In the genomic region with DNA sequence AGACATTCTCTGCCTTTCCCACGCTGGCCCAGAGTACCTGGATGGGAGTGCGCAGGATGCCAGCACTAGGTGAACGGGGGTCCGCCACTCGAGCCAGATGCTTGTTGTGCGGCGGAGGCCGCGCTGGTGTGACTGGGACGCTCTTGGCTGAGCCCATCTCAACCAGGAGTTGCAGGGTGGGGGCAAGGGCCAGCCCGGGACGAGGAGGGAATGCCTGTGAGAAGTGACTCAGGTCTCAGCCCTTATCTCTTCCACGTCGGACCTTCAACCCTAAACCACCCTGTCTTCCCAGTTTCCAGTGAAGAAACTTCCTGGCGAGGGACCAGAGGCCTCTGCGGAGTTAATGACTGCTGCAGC, we compare ENCODE assay signal across 8 cellular contexts. TPM values are rescaled to one million over a fixed set of nuclear protein-coding genes. Genes with fewer than 3 reads are reported as not detected.
A peak's percentile ranks its signal among the peaks of the same experiment; 100 is the strongest.
DNase-seq lines count a peak whose midpoint lies in the region; ATAC-seq and TF ChIP-seq lines count a peak whose summit lies in the region.

No MANE protein-coding gene starts in this region.

- TF ChIP-seq CTCF in adrenal gland (IDR thresholded peaks at IDR 0.05): no peak
- no peak for TF ChIP-seq CTCF in type B pancreatic cell (conservative IDR thresholded peaks at IDR 0.05)

- intact Hi-C loops in adrenal gland (cut with DNase I) (no loop called here), left colon (cut with DNase I, micrococcal nuclease) (no loop called here)

- no peaks in the 10 kb centered on the region for H3K9me3 Mint-ChIP-seq in activated naive CD4-positive, alpha-beta T cell treated with anti-CD3 and anti-CD28 coated beads, Interleukin-2, amount 50 U/mL, for 72 hours
- no peaks in the 10 kb centered on the region for H3K9me3 Mint-ChIP-seq in type B pancreatic cell

- WGBS in adrenal gland, 4 donors: 19 to 46% (median 35%) methylated on average over 4 to 16 of the region's 16 CpGs

- peaks cover 2% of the 10 kb centered on the region for H3K27me3 Mint-ChIP-seq in type B pancreatic cell

- no peak for TF ChIP-seq POLR2A in adrenal gland (IDR thresholded peaks at IDR 0.05)

- peaks cover 13 to 24% of the 10 kb centered on the region in 2 donors for H3K4me1 ChIP-seq in adrenal gland (replicated peaks in 1 of 2)

- no peak for DNase-seq in activated naive CD4-positive, alpha-beta T cell treated with anti-CD3 and anti-CD28 coated beads, Interleukin-2, amount 50 U/mL, for 72 hours (ENCODE audit: low spot score in 2 of 2)
- no peak for DNase-seq in activated naive CD4-positive, alpha-beta T cell treated with anti-CD3 and anti-CD28 coated beads, Interleukin-2, amount 50 U/mL, for 16 hours
- peak in 3 of 7 donors; percentile 84 to 91 (median 88) for DNase-seq in adrenal gland
- no peak for DNase-seq in left colon
- DNase-seq in type B pancreatic cell (ENCODE audit: extremely low spot score, unreplicated experiment): no peak
- no peak for DNase-seq in UCSD-AML1 (lab: John Stamatoyannopoulos, UW; ENCODE audit: unreplicated experiment)

- H3K27me3 ChIP-seq in adrenal gland: no peaks in the 10 kb centered on the region

- peak overlapping the region; percentile 97 to 98 for H3K27ac Mint-ChIP-seq in activated naive CD4-positive, alpha-beta T cell treated with anti-CD3 and anti-CD28 coated beads, Interleukin-2, amount 50 U/mL, for 72 hours
- peak overlapping the region; percentile 98 for H3K27ac Mint-ChIP-seq in type B pancreatic cell

- H3K4me3 ChIP-seq in adrenal gland: peak overlapping the region in 1 of 4 donors; percentile 63

- peaks cover 0 to 7% of the 10 kb centered on the region in 2 donors for H3K36me3 ChIP-seq in adrenal gland (replicated peaks in 1 of 2)

- no peak for ATAC-seq in activated naive CD4-positive, alpha-beta T cell treated with anti-CD3 and anti-CD28 coated beads, Interleukin-2, amount 50 U/mL, for 72 hours
- peak; percentile 12 for ATAC-seq in left colon
- ATAC-seq in HG03135 (IDR thresholded peaks at IDR 0.05; ENCODE audit: unreplicated experiment): no peak
- ATAC-seq in GM21447 (IDR thresholded peaks at IDR 0.05; ENCODE audit: unreplicated experiment): no peak

- peaks cover 12% of the 10 kb centered on the region for H3K4me1 Mint-ChIP-seq in type B pancreatic cell (ENCODE audit: unreplicated experiment)

- H3K36me3 Mint-ChIP-seq in activated naive CD4-positive, alpha-beta T cell treated with anti-CD3 and anti-CD28 coated beads, Interleukin-2, amount 50 U/mL, for 72 hours: peaks cover 35% of the 10 kb centered on the region in 2 donors
- peaks cover 22% of the 10 kb centered on the region for H3K36me3 Mint-ChIP-seq in type B pancreatic cell

- no peaks in the 10 kb centered on the region for H3K9me3 ChIP-seq in adrenal gland (replicated peaks in 1 of 3)

- H3K27ac ChIP-seq in adrenal gland: peak overlapping the region in 3 of 5 donors; percentile 84 to 98 (median 95)

- peak overlapping the region; percentile 94 for H3K4me3 Mint-ChIP-seq in type B pancreatic cell

RNA-seq across cellular contexts. Expression of gene CDCA3, which starts 0.3 kb away (rescaled TPM):
- 100 to 1,000 TPM; 110 to 147 TPM for total RNA-seq in activated naive CD4-positive, alpha-beta T cell treated with anti-CD3 and anti-CD28 coated beads, Interleukin-2, amount 50 U/mL, for 72 hours
- total RNA-seq in adrenal gland: 1 to 10 TPM in 7 of 8 donors, not detected in 1; 2.6 to 4.3 (median 3.3) TPM
- 1 to 10 TPM; 3.5 to 5.5 (median 5.3) TPM for polyA plus RNA-seq in adrenal gland
- total RNA-seq in left colon: 10 to 100 TPM in 1 of 2 donors, 1 to 10 TPM in 1; 4.4 to 10.5 TPM
- 31.7 and 33.5 TPM in 2 replicates for total RNA-seq in type B pancreatic cell (ENCODE audit: low replicate concordance)

RNA-seq across cellular contexts. Expression of gene USP5, which starts 1.2 kb away (rescaled TPM):
- total RNA-seq in activated naive CD4-positive, alpha-beta T cell treated with anti-CD3 and anti-CD28 coated beads, Interleukin-2, amount 50 U/mL, for 72 hours: 100 to 1,000 TPM; 132 to 166 TPM
- 100 to 1,000 TPM in 5 of 8 donors, 10 to 100 TPM in 3; 60.0 to 162 (median 119) TPM for total RNA-seq in adrenal gland
- polyA plus RNA-seq in adrenal gland: 100 to 1,000 TPM in 1 of 3 donors, 10 to 100 TPM in 2; 30.6 to 109 (median 32.5) TPM
- 10 to 100 TPM; 68.5 to 81.4 TPM for total RNA-seq in left colon
- total RNA-seq in type B pancreatic cell (ENCODE audit: low replicate concordance): 121 and 198 TPM in 2 replicates

RNA-seq across cellular contexts. Expression of gene GNB3, which starts 10.0 kb away (rescaled TPM):
- total RNA-seq in activated naive CD4-positive, alpha-beta T cell treated with anti-CD3 and anti-CD28 coated beads, Interleukin-2, amount 50 U/mL, for 72 hours: 1 to 10 TPM in 1 of 2 donors, under 1 TPM in 1; 0.25 to 1.8 TPM
- 1 to 10 TPM in 5 of 8 donors, under 1 TPM in 2, not detected in 1; 0.70 to 2.6 (median 1.7) TPM for total RNA-seq in adrenal gland
- 10 to 100 TPM in 2 of 3 donors, 1 to 10 TPM in 1; 1.0 to 22.4 (median 11.6) TPM for polyA plus RNA-seq in adrenal gland
- total RNA-seq in left colon: 1 to 10 TPM; 1.1 to 1.5 TPM
- 6.3 and 25.2 TPM in 2 replicates for total RNA-seq in type B pancreatic cell (ENCODE audit: low replicate concordance)

RNA-seq across cellular contexts. Expression of gene TPI1, which starts 16.6 kb away (rescaled TPM):
- 1,000 to 10,000 TPM in 1 of 2 donors, 100 to 1,000 TPM in 1; 694 to 1,875 TPM for total RNA-seq in activated naive CD4-positive, alpha-beta T cell treated with anti-CD3 and anti-CD28 coated beads, Interleukin-2, amount 50 U/mL, for 72 hours
- 100 to 1,000 TPM; 555 to 929 (median 783) TPM for total RNA-seq in adrenal gland
- polyA plus RNA-seq in adrenal gland: 1,000 to 10,000 TPM in 1 of 3 donors, 100 to 1,000 TPM in 2; 241 to 2,322 (median 444) TPM
- 100 to 1,000 TPM; 702 to 720 TPM for total RNA-seq in left colon
- 565 and 954 TPM in 2 replicates for total RNA-seq in type B pancreatic cell (ENCODE audit: low replicate concordance)

RNA-seq across cellular contexts. Expression of gene SPSB2, which starts 22.3 kb away (rescaled TPM):
- 10 to 100 TPM in 1 of 2 donors, 1 to 10 TPM in 1; 1.4 to 11.7 TPM for total RNA-seq in activated naive CD4-positive, alpha-beta T cell treated with anti-CD3 and anti-CD28 coated beads, Interleukin-2, amount 50 U/mL, for 72 hours
- 10 to 100 TPM in 7 of 8 donors, 1 to 10 TPM in 1; 3.3 to 24.5 (median 14.9) TPM for total RNA-seq in adrenal gland
- polyA plus RNA-seq in adrenal gland: 10 to 100 TPM in 2 of 3 donors, 1 to 10 TPM in 1; 2.5 to 19.5 (median 19.5) TPM
- 10 to 100 TPM; 11.7 to 11.8 TPM for total RNA-seq in left colon
- total RNA-seq in type B pancreatic cell (ENCODE audit: low replicate concordance): 6.5 and 13.9 TPM in 2 replicates
